Comparison of ENCODE assay signal across 7 cellular contexts in genomic region chr18:23307567-23308295, GRCh38.
DNase-seq lines count a peak whose midpoint lies in the region; ATAC-seq and TF ChIP-seq lines count a peak whose summit lies in the region.

No MANE protein-coding gene starts in this region.

- H3K27ac ChIP-seq in gastrocnemius medialis (no peak overlapping the region), testis (no peak overlapping the region)

- H3K4me1 ChIP-seq in skeletal muscle satellite cell (ENCODE audit: control insufficient read depth, insufficient read depth, low read length): peaks cover 39% of the 10 kb centered on the region
- H3K4me1 ChIP-seq in gastrocnemius medialis: no peaks in the 10 kb centered on the region
- peaks cover 13% of the 10 kb centered on the region for H3K4me1 ChIP-seq in testis

- H3K4me2 ChIP-seq in skeletal muscle satellite cell (ENCODE audit: low read length): peak overlapping the region; percentile 9

- H3K27me3 ChIP-seq in skeletal muscle satellite cell (ENCODE audit: control insufficient read depth, insufficient read depth, low read length) (no peaks in the 10 kb centered on the region), gastrocnemius medialis (no peaks in the 10 kb centered on the region), testis (no peaks in the 10 kb centered on the region)

- intact Hi-C loops in gastrocnemius medialis (cut with DNase I; ENCODE audit: low total_unique reads) (no loop called here), testis (cut with DNase I; ENCODE audit: low total_unique reads) (no loop called here)

- in situ Hi-C loops in gastrocnemius medialis (cut with MboI; ENCODE audit: low sequenced_read_pairs in 4 of 4): no loop called here

- TF ChIP-seq CTCF in gastrocnemius medialis (IDR thresholded peaks at IDR 0.05 in 4 of 5, conservative IDR thresholded peaks at IDR 0.05 in 1 of 5) (no peak), testis (IDR thresholded peaks at IDR 0.05) (no peak)

- ATAC-seq in GM19372 (IDR thresholded peaks at IDR 0.05; ENCODE audit: low read depth, unreplicated experiment): peak; percentile 52
- peak; percentile 75 for ATAC-seq in HG03354 (IDR thresholded peaks at IDR 0.05; ENCODE audit: poor library complexity, severe bottlenecking, unreplicated experiment)
- no peak for ATAC-seq in GM18868 (IDR thresholded peaks at IDR 0.05; ENCODE audit: unreplicated experiment)
- no peak for ATAC-seq in gastrocnemius medialis

- H3K9ac ChIP-seq in skeletal muscle satellite cell (ENCODE audit: low read depth, low read length): no peak overlapping the region

- no peaks in the 10 kb centered on the region for H3K36me3 ChIP-seq in skeletal muscle satellite cell (ENCODE audit: insufficient read depth, low read length)
- H3K36me3 ChIP-seq in gastrocnemius medialis: no peaks in the 10 kb centered on the region
- H3K36me3 ChIP-seq in testis (ENCODE audit: low read depth, missing control alignments): no peaks in the 10 kb centered on the region

- H3K4me3 ChIP-seq in skeletal muscle satellite cell (ENCODE audit: low read length) (no peak overlapping the region), gastrocnemius medialis (no peak overlapping the region), testis (no peak overlapping the region)

- WGBS in testis, 2 donors: 82 to 87% methylated on average over 12 to 14 of the region's 14 CpGs

- TF ChIP-seq POLR2A in gastrocnemius medialis (IDR thresholded peaks at IDR 0.05) (no peak), testis (IDR thresholded peaks at IDR 0.05) (no peak)

- DNase-seq in amniotic epithelial cell (ENCODE audit: low read depth) (peak; percentile 13), gastrocnemius medialis (no peak), testis (no peak)

- H3K9me3 ChIP-seq in skeletal muscle satellite cell (replicated peaks; ENCODE audit: low read length) (no peaks in the 10 kb centered on the region), gastrocnemius medialis (no peaks in the 10 kb centered on the region), testis (no peaks in the 10 kb centered on the region)

Comparison
In these comparisons a context has a peak if more than half of its experiments do, and no peak if none do; other contexts are left out.
1. ATAC-seq: peak in GM19372 (single experiment) and HG03354 (single experiment); none in GM18868 (single experiment) and gastrocnemius medialis (0 of 2).